27 cellular contexts compared by ENCODE assay signal in the genomic region with DNA sequence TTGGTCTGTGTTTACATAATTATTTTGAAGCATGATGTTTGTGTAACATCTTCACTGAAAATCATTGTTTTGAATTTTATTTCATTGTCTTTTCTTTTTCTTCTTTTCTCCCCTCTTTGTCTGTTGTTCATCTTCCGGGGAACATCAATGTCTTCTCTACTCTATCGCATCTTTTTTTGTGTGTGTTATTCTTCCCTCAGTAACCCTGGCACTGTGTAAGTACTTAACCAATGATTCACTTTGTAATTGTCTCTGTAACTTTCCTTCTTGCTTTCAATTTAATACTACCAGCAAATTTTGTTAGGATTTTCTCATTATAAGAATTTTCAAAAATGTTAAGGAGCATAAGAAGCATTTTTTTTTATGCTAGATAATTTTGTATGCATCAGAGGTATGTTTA.
A peak's percentile ranks its signal among the peaks of the same experiment; 100 is the strongest.
DNase-seq lines count a peak whose midpoint lies in the region; ATAC-seq, FAIRE-seq and TF ChIP-seq lines count a peak whose summit lies in the region.
"Had no signal": no experiment of that assay in that cellular context is flagged by ENCODE, and none has a peak within 500 bp of the region (broad histone marks: within the 10 kb centered on the region; RNA-seq: fewer than 3 reads in every experiment).

No MANE protein-coding gene starts in this region.

- no peaks in the 10 kb centered on the region for H3K27me3 ChIP-seq in cardiac muscle cell
- no peaks in the 10 kb centered on the region for H3K27me3 ChIP-seq in astrocyte (ENCODE audit: insufficient read depth, low read length)
- H3K27me3 ChIP-seq in uterus: no peaks in the 10 kb centered on the region
- H3K27me3 ChIP-seq: neural progenitor cell, SJCRH30 had no signal

- peak in 1 of 2 donors; percentile 29 for DNase-seq in cardiac muscle cell (ENCODE audit: low read depth in 1 of 2, low spot score in 1 of 2)
- no peak for DNase-seq in left ventricle myocardium superior
- DNase-seq in astrocyte (ENCODE audit: low read depth): peak; percentile 52
- peak; percentile 24 for DNase-seq in kidney glomerular epithelial cell (lab: John Stamatoyannopoulos, UW)
- DNase-seq in uterus: no peak
- DNase-seq in stimulated activated naive CD8-positive, alpha-beta T cell treated with anti-CD3 and anti-CD28 coated beads, Interleukin-15, amount 100 ng/mL, for 72 hours: no peak
- DNase-seq in DMS 273 treated with DMSO at 0.1 percent for 48 hours (lab: John Stamatoyannopoulos, UW): no peak
- DNase-seq in activated CD8-positive, alpha-beta T cell treated with anti-CD3 and anti-CD28 coated beads for 36 hours: no peak
- DNase-seq: 8988T; activated CD4-positive, alpha-beta T cell treated with anti-CD3 and anti-CD28 coated beads for 1 hour; activated naive CD8-positive, alpha-beta T cell treated with anti-CD3 and anti-CD28 coated beads for 36 hours; activated T-cell treated with anti-CD3 and anti-CD28 coated beads for 4 hours; CD8-positive, alpha-beta memory T cell; DMS153; NCI-H1436; NCI-H2081 treated with DMSO at 0.1 percent for 48 hours; NCI-H345; NCI-H748 treated with DMSO at 0.1 percent for 48 hours; SJCRH30; stimulated activated naive CD4-positive, alpha-beta T cell treated with Interleukin-2 at 50 U/mL for 16 hours had no signal

- H3K4me2 ChIP-seq in astrocyte (ENCODE audit: low read length): no peak overlapping the region
- H3K4me2 ChIP-seq: KMS-11, neural progenitor cell had no signal

- no peaks in the 10 kb centered on the region for H3K27me3 Mint-ChIP-seq in astrocyte (ENCODE audit: low read depth, unreplicated experiment)
- no peaks in the 10 kb centered on the region for H3K27me3 Mint-ChIP-seq in stimulated activated naive CD8-positive, alpha-beta T cell treated with anti-CD3 and anti-CD28 coated beads, Interleukin-15, amount 100 ng/mL, for 72 hours
- no peaks in the 10 kb centered on the region for H3K27me3 Mint-ChIP-seq in activated CD8-positive, alpha-beta T cell treated with anti-CD3 and anti-CD28 coated beads for 36 hours
- H3K27me3 Mint-ChIP-seq: activated naive CD8-positive, alpha-beta T cell treated with anti-CD3 and anti-CD28 coated beads for 36 hours; CD8-positive, alpha-beta memory T cell; progenitor cell of endocrine pancreas had no signal

- no peak overlapping the region for H3K27ac Mint-ChIP-seq in astrocyte (ENCODE audit: unreplicated experiment)
- H3K27ac Mint-ChIP-seq in stimulated activated naive CD8-positive, alpha-beta T cell treated with anti-CD3 and anti-CD28 coated beads, Interleukin-15, amount 100 ng/mL, for 72 hours: no peak overlapping the region
- H3K27ac Mint-ChIP-seq in activated CD8-positive, alpha-beta T cell treated with anti-CD3 and anti-CD28 coated beads for 36 hours: no peak overlapping the region
- H3K27ac Mint-ChIP-seq: activated naive CD8-positive, alpha-beta T cell treated with anti-CD3 and anti-CD28 coated beads for 36 hours; CD8-positive, alpha-beta memory T cell; neural progenitor cell; progenitor cell of endocrine pancreas had no signal

- H3K9me3 ChIP-seq in cardiac muscle cell (ENCODE audit: low read depth): no peaks in the 10 kb centered on the region
- no peaks in the 10 kb centered on the region for H3K9me3 ChIP-seq in astrocyte (ENCODE audit: insufficient read depth, low read depth, low read length)
- H3K9me3 ChIP-seq in uterus: no peaks in the 10 kb centered on the region
- H3K9me3 ChIP-seq: SJCRH30, thoracic aorta had no signal

- H3K36me3 Mint-ChIP-seq in astrocyte (ENCODE audit: low read depth, unreplicated experiment): peaks cover 4% of the 10 kb centered on the region
- peaks cover 3% of the 10 kb centered on the region for H3K36me3 Mint-ChIP-seq in activated CD8-positive, alpha-beta T cell treated with anti-CD3 and anti-CD28 coated beads for 36 hours (ENCODE audit: low read depth)
- H3K36me3 Mint-ChIP-seq: activated naive CD8-positive, alpha-beta T cell treated with anti-CD3 and anti-CD28 coated beads for 36 hours had no signal

- intact Hi-C loops in left ventricle myocardium superior (cut with micrococcal nuclease): no loop called here
- intact Hi-C loops in uterus (cut with DNase I; ENCODE audit: low total_unique reads): no loop called here
- intact Hi-C loops in activated CD8-positive, alpha-beta T cell treated with anti-CD3 and anti-CD28 coated beads for 36 hours (cut with micrococcal nuclease): no loop called here

- no peaks in the 10 kb centered on the region for H3K9me3 Mint-ChIP-seq in astrocyte (ENCODE audit: unreplicated experiment)
- no peaks in the 10 kb centered on the region for H3K9me3 Mint-ChIP-seq in stimulated activated naive CD8-positive, alpha-beta T cell treated with anti-CD3 and anti-CD28 coated beads, Interleukin-15, amount 100 ng/mL, for 72 hours
- H3K9me3 Mint-ChIP-seq in activated CD8-positive, alpha-beta T cell treated with anti-CD3 and anti-CD28 coated beads for 36 hours: no peaks in the 10 kb centered on the region
- H3K9me3 Mint-ChIP-seq: activated naive CD8-positive, alpha-beta T cell treated with anti-CD3 and anti-CD28 coated beads for 36 hours; CD8-positive, alpha-beta memory T cell; neural progenitor cell had no signal

- CTCF ChIA-PET in activated CD8-positive, alpha-beta T cell treated with anti-CD3 and anti-CD28 coated beads for 36 hours (lab: Charles Lee): interaction anchor here (0.6 kb wide), 1 partner anchor 506 kb away, joined by 3 read pairs; no protein-coding TSS in a partner anchor

- no peak for TF ChIP-seq CTCF in cardiac muscle cell (IDR thresholded peaks at IDR 0.05; ENCODE audit: low read depth, low read length)
- no peak for TF ChIP-seq CTCF in astrocyte (IDR thresholded peaks at IDR 0.05; ENCODE audit: insufficient read depth, low read depth, low read length)
- TF ChIP-seq CTCF in uterus (IDR thresholded peaks at IDR 0.05): no peak
- TF ChIP-seq CTCF in activated CD8-positive, alpha-beta T cell treated with anti-CD3 and anti-CD28 coated beads for 36 hours (IDR thresholded peaks at IDR 0.05): no peak

- H3K4me1 ChIP-seq in cardiac muscle cell (ENCODE audit: low read depth) (peaks cover 13% of the 10 kb centered on the region), astrocyte (ENCODE audit: insufficient read depth, low read length) (peaks cover 7% of the 10 kb centered on the region), uterus (peaks cover 4 to 5% of the 10 kb centered on the region in 2 donors)
- H3K4me1 ChIP-seq: SJCRH30 had no signal

- H3K27ac ChIP-seq in cardiac muscle cell (peak overlapping the region; percentile 61), astrocyte (ENCODE audit: low read depth, low read length) (no peak overlapping the region), uterus (peak overlapping the region; percentile 35 to 52)
- H3K27ac ChIP-seq: KMS-11, neural progenitor cell, SJCRH30, thoracic aorta had no signal

- POLR2A ChIA-PET in activated CD8-positive, alpha-beta T cell treated with anti-CD3 and anti-CD28 coated beads for 36 hours (lab: Charles Lee): no interaction called here

- no peak overlapping the region for H3K4me3 Mint-ChIP-seq in astrocyte (ENCODE audit: unreplicated experiment)
- H3K4me3 Mint-ChIP-seq in stimulated activated naive CD8-positive, alpha-beta T cell treated with anti-CD3 and anti-CD28 coated beads, Interleukin-15, amount 100 ng/mL, for 72 hours: no peak overlapping the region
- H3K4me3 Mint-ChIP-seq in activated CD8-positive, alpha-beta T cell treated with anti-CD3 and anti-CD28 coated beads for 36 hours: no peak overlapping the region
- H3K4me3 Mint-ChIP-seq: activated naive CD8-positive, alpha-beta T cell treated with anti-CD3 and anti-CD28 coated beads for 36 hours; CD8-positive, alpha-beta memory T cell; neural progenitor cell had no signal

- H3K4me1 Mint-ChIP-seq in astrocyte (ENCODE audit: low read depth, unreplicated experiment): no peaks in the 10 kb centered on the region
- no peaks in the 10 kb centered on the region for H3K4me1 Mint-ChIP-seq in stimulated activated naive CD8-positive, alpha-beta T cell treated with anti-CD3 and anti-CD28 coated beads, Interleukin-15, amount 100 ng/mL, for 72 hours
- H3K4me1 Mint-ChIP-seq in activated CD8-positive, alpha-beta T cell treated with anti-CD3 and anti-CD28 coated beads for 36 hours (ENCODE audit: low read depth): peaks cover 2% of the 10 kb centered on the region
- H3K4me1 Mint-ChIP-seq: activated naive CD8-positive, alpha-beta T cell treated with anti-CD3 and anti-CD28 coated beads for 36 hours had no signal

- H3K4me3 ChIP-seq in cardiac muscle cell (no peak overlapping the region), astrocyte (ENCODE audit: insufficient read depth, low read depth, low read length) (no peak overlapping the region), uterus (no peak overlapping the region)
- H3K4me3 ChIP-seq: lung, neural progenitor cell, SJCRH30, thoracic aorta had no signal

- peaks cover 8% of the 10 kb centered on the region for H3K79me2 ChIP-seq in astrocyte (ENCODE audit: insufficient read depth, low read length)

- no peaks in the 10 kb centered on the region for H4K20me1 ChIP-seq in astrocyte (ENCODE audit: insufficient read depth, low read length)

- FAIRE-seq in astrocyte (lab: Jason Lieb, UNC): peak; percentile 17
- FAIRE-seq: H54, TTC549 had no signal

- H3K36me3 ChIP-seq in cardiac muscle cell (peaks cover 55% of the 10 kb centered on the region), astrocyte (ENCODE audit: insufficient read depth, low read length) (peaks cover 28% of the 10 kb centered on the region), uterus (no peaks in the 10 kb centered on the region)
- H3K36me3 ChIP-seq: SJCRH30 had no signal

- no peak for TF ChIP-seq POLR2A in uterus (IDR thresholded peaks at IDR 0.05)

- ATAC-seq in left ventricle myocardium superior: no peak
- ATAC-seq in stimulated activated naive CD8-positive, alpha-beta T cell treated with anti-CD3 and anti-CD28 coated beads, Interleukin-15, amount 100 ng/mL, for 72 hours: no peak
- ATAC-seq in activated CD8-positive, alpha-beta T cell treated with anti-CD3 and anti-CD28 coated beads for 36 hours: no peak

- H2AFZ ChIP-seq in astrocyte (ENCODE audit: low read depth, low read length): no peak overlapping the region
- H2AFZ ChIP-seq: neural progenitor cell had no signal

- H3K9ac ChIP-seq in astrocyte (ENCODE audit: low read length): no peak overlapping the region
- H3K9ac ChIP-seq: KMS-11, neural progenitor cell had no signal

Comparison
In these comparisons a context has a peak if more than half of its experiments do, and no peak if none do; other contexts are left out.
1. DNase-seq: peak in astrocyte (single experiment) and kidney glomerular epithelial cell (single experiment); none in left ventricle myocardium superior (single experiment), uterus (0 of 2), stimulated activated naive CD8-positive, alpha-beta T cell treated with anti-CD3 and anti-CD28 coated beads, Interleukin-15, amount 100 ng/mL, for 72 hours (0 of 2), DMS 273 treated with DMSO at 0.1 percent for 48 hours (single experiment) and activated CD8-positive, alpha-beta T cell treated with anti-CD3 and anti-CD28 coated beads for 36 hours (single experiment).